Comparison of ENCODE assay signal across 25 cellular contexts in genomic region chr19:31125071-31125470, GRCh38.
A peak's percentile ranks its signal among the peaks of the same experiment; 100 is the strongest.
DNase-seq lines count a peak whose midpoint lies in the region; ATAC-seq and TF ChIP-seq lines count a peak whose summit lies in the region.
"Had no signal": no experiment of that assay in that cellular context is flagged by ENCODE, and none has a peak within 500 bp of the region (broad histone marks: within the 10 kb centered on the region; RNA-seq: fewer than 3 reads in every experiment).

No MANE protein-coding gene starts in this region.

- TF ChIP-seq EP300 in sigmoid colon (IDR thresholded peaks at IDR 0.05) = no peak

- no peak overlapping the region for H3K27ac ChIP-seq in IMR-90 (ENCODE audit: insufficient read depth, low read length)
- H3K27ac ChIP-seq in mesenchymal stem cell (ENCODE audit: low read length, poor library complexity, severe bottlenecking) = peak overlapping the region; percentile 15
- H3K27ac ChIP-seq in sigmoid colon = no peak overlapping the region
- no peak overlapping the region for H3K27ac ChIP-seq in naive thymus-derived CD4-positive, alpha-beta T cell (ENCODE audit: low read depth, low read length)
- H3K27ac ChIP-seq: BLaER1 had no signal

- BruUV-seq in IMR-90 (replicated peaks; lab: Mats Ljungman, UMichigan) = no TSS peak

- peak overlapping the region; percentile 32 for H2AK5ac ChIP-seq in IMR-90 (ENCODE audit: low read depth, low read length)
- H2AK5ac ChIP-seq in mesenchymal stem cell (ENCODE audit: low read length, severe bottlenecking) = peak overlapping the region; percentile 94

- H2BK15ac ChIP-seq in IMR-90 (ENCODE audit: low read depth, low read length) (no peak overlapping the region), mesenchymal stem cell (ENCODE audit: low read depth, poor library complexity, severe bottlenecking) (no peak overlapping the region)

- H3K23ac ChIP-seq in IMR-90 (ENCODE audit: low read depth, low read length) (no peak overlapping the region), mesenchymal stem cell (ENCODE audit: low read length in 2 of 2) (no peak overlapping the region)

- H4K8ac ChIP-seq in IMR-90 (ENCODE audit: low read depth in 2 of 2, low read length in 2 of 2) = no peak overlapping the region
- H4K8ac ChIP-seq in mesenchymal stem cell (ENCODE audit: low read length) = no peak overlapping the region

- H3K4ac ChIP-seq in IMR-90 (ENCODE audit: low read depth, low read length) (no peak overlapping the region), mesenchymal stem cell (ENCODE audit: low read depth in 1 of 2, low read length in 2 of 2) (no peak overlapping the region)

- CTCF ChIA-PET in IMR-90 (lab: Yijun Ruan, JAX) = no interaction called here
- CTCF ChIA-PET in activated CD4-positive, alpha-beta T cell treated with anti-CD3 and anti-CD28 coated beads for 36 hours (lab: Charles Lee) = no interaction called here
- CTCF ChIA-PET in naive thymus-derived CD4-positive, alpha-beta T cell (lab: Charles Lee) = no interaction called here

- H2BK12ac ChIP-seq in mesenchymal stem cell (ENCODE audit: low read length in 2 of 2) = peak overlapping the region in 1 of 2 experiments; percentile 66

- H4K5ac ChIP-seq in IMR-90 (ENCODE audit: low read depth, low read length) = no peak overlapping the region

- no peak overlapping the region for H3K9ac ChIP-seq in IMR-90 (ENCODE audit: low read depth, low read length)
- H3K9ac ChIP-seq in mesenchymal stem cell (ENCODE audit: low read length) = no peak overlapping the region
- H3K9ac ChIP-seq: BLaER1 had no signal

- TF ChIP-seq POLR2A in IMR-90 (IDR thresholded peaks at IDR 0.05; ENCODE audit: low read depth, low read length) (no peak), sigmoid colon (IDR thresholded peaks at IDR 0.05) (no peak)

- ATAC-seq in IMR-90 (ENCODE audit: low read depth) (no peak), left cardiac atrium (no peak)
- ATAC-seq in activated CD4-positive, alpha-beta T cell treated with anti-CD3 and anti-CD28 coated beads for 36 hours = no peak
- no peak for ATAC-seq in naive thymus-derived CD4-positive, alpha-beta T cell
- ATAC-seq: GM12878 had no signal

- DNase-seq in HFFc6 = no peak
- DNase-seq in IMR-90 = no peak
- DNase-seq in mesenchymal stem cell = no peak
- DNase-seq in sigmoid colon = peak; percentile 27
- DNase-seq in left cardiac atrium = no peak
- no peak for DNase-seq in activated CD4-positive, alpha-beta T cell treated with anti-CD3 and anti-CD28 coated beads for 36 hours
- no peak for DNase-seq in HAP-1 (ENCODE audit: low spot score in 2 of 2)
- no peak for DNase-seq in naive thymus-derived CD4-positive, alpha-beta T cell
- DNase-seq: 8988T; ACHN; BE2C; C1 segment of cervical spinal cord; CD4-positive, alpha-beta memory T cell; CD4-positive, CD25-positive, alpha-beta regulatory T cell; CD8-positive, alpha-beta memory T cell; COR-L47; DMS 273 treated with DMSO at 0.1 percent for 48 hours; DMS153; DMS53; DND-41; EL; GDM1 had no signal

- peaks cover 3% of the 10 kb centered on the region for H4K20me1 ChIP-seq in IMR-90 (ENCODE audit: insufficient read depth, low read length)
- H4K20me1 ChIP-seq: BLaER1 had no signal

- POLR2A ChIA-PET in IMR-90 (lab: Charles Lee; ENCODE audit: unreplicated experiment) = no interaction called here
- POLR2A ChIA-PET in activated CD4-positive, alpha-beta T cell treated with anti-CD3 and anti-CD28 coated beads for 36 hours (lab: Charles Lee) = no interaction called here
- POLR2A ChIA-PET in naive thymus-derived CD4-positive, alpha-beta T cell (lab: Charles Lee) = no interaction called here

- H3K56ac ChIP-seq in IMR-90 (ENCODE audit: extremely low read depth, insufficient read depth, low read length) = no peak overlapping the region

- H3K79me1 ChIP-seq in IMR-90 (ENCODE audit: low read depth in 1 of 2, low read length in 2 of 2) (no peaks in the 10 kb centered on the region; a peak in 1 of 4 replicates), mesenchymal stem cell (replicated peaks; ENCODE audit: low read length, poor library complexity, severe bottlenecking) (peaks cover 8% of the 10 kb centered on the region)

- no peak overlapping the region for H3K4me3 Mint-ChIP-seq in HFFc6
- H3K4me3 Mint-ChIP-seq in activated CD4-positive, alpha-beta T cell treated with anti-CD3 and anti-CD28 coated beads for 36 hours = no peak overlapping the region
- H3K4me3 Mint-ChIP-seq in naive thymus-derived CD4-positive, alpha-beta T cell = no peak overlapping the region
- H3K4me3 Mint-ChIP-seq: CD14-positive monocyte; CD4-positive, CD25-positive, alpha-beta regulatory T cell; CD8-positive, alpha-beta memory T cell had no signal

- H3K36me3 Mint-ChIP-seq in HFFc6 (ENCODE audit: low read depth) = peaks cover 7% of the 10 kb centered on the region; the same call in 1 of the 2 replicates
- H3K36me3 Mint-ChIP-seq in activated CD4-positive, alpha-beta T cell treated with anti-CD3 and anti-CD28 coated beads for 36 hours (ENCODE audit: low read depth) = no peaks in the 10 kb centered on the region
- H3K36me3 Mint-ChIP-seq in naive thymus-derived CD4-positive, alpha-beta T cell = no peaks in the 10 kb centered on the region
- H3K36me3 Mint-ChIP-seq: CD14-positive monocyte; CD4-positive, alpha-beta memory T cell had no signal

- H4K91ac ChIP-seq in IMR-90 (ENCODE audit: insufficient read depth, low read depth, low read length) = no peak overlapping the region
- H4K91ac ChIP-seq in mesenchymal stem cell (ENCODE audit: low read length) = no peak overlapping the region

- no peak overlapping the region for H2AK9ac ChIP-seq in IMR-90 (replicated peaks; ENCODE audit: low read depth, low read length, poor library complexity)

- dilution Hi-C loops in IMR-90 (cut with HindIII; ENCODE audit: low sequenced_read_pairs, unreplicated experiment) = no loop called here

- no peaks in the 10 kb centered on the region for H3K9me3 ChIP-seq in IMR-90 (ENCODE audit: control insufficient read depth, insufficient read depth, low read length)
- peaks cover 3% of the 10 kb centered on the region for H3K9me3 ChIP-seq in mesenchymal stem cell (ENCODE audit: control insufficient read depth, low read length)
- H3K9me3 ChIP-seq in sigmoid colon = no peaks in the 10 kb centered on the region
- H3K9me3 ChIP-seq in HAP-1 = no peaks in the 10 kb centered on the region
- H3K9me3 ChIP-seq in naive thymus-derived CD4-positive, alpha-beta T cell (ENCODE audit: control insufficient read depth in 2 of 3, low read length in 3 of 3) = no peaks in the 10 kb centered on the region
- H3K9me3 ChIP-seq: BE2C had no signal

- TF ChIP-seq RAD21 in IMR-90 (IDR thresholded peaks at IDR 0.05; ENCODE audit: low read length) = no peak

- H2BK5ac ChIP-seq in IMR-90 (ENCODE audit: low read depth, low read length, poor library complexity, severe bottlenecking) = no peak overlapping the region
- H2BK5ac ChIP-seq in mesenchymal stem cell (ENCODE audit: low read depth, low read length, poor library complexity, severe bottlenecking) = peak overlapping the region; percentile 15

- H3K27ac Mint-ChIP-seq in HFFc6 = peak overlapping the region; percentile 99; the same call in 1 of the 2 replicates
- H3K27ac Mint-ChIP-seq in activated CD4-positive, alpha-beta T cell treated with anti-CD3 and anti-CD28 coated beads for 36 hours = no peak overlapping the region
- no peak overlapping the region for H3K27ac Mint-ChIP-seq in naive thymus-derived CD4-positive, alpha-beta T cell
- H3K27ac Mint-ChIP-seq: CD14-positive monocyte; CD4-positive, alpha-beta memory T cell; CD4-positive, CD25-positive, alpha-beta regulatory T cell had no signal

- no peaks in the 10 kb centered on the region; the same call in none of the 2 replicates for H3K27me3 Mint-ChIP-seq in HFFc6 (ENCODE audit: insufficient read depth)
- no peaks in the 10 kb centered on the region for H3K27me3 Mint-ChIP-seq in activated CD4-positive, alpha-beta T cell treated with anti-CD3 and anti-CD28 coated beads for 36 hours
- H3K27me3 Mint-ChIP-seq in naive thymus-derived CD4-positive, alpha-beta T cell = peaks cover 0 to 12% (median 6%) of the 10 kb centered on the region in 5 donors

- no peak overlapping the region for H3K4me3 ChIP-seq in IMR-90 (ENCODE audit: insufficient read depth, low read depth, low read length)
- no peak overlapping the region for H3K4me3 ChIP-seq in mesenchymal stem cell (ENCODE audit: insufficient read depth in 1 of 2, low read depth in 1 of 2, low read length in 2 of 2)
- H3K4me3 ChIP-seq in sigmoid colon = no peak overlapping the region
- H3K4me3 ChIP-seq in HAP-1 = no peak overlapping the region
- no peak overlapping the region for H3K4me3 ChIP-seq in naive thymus-derived CD4-positive, alpha-beta T cell (ENCODE audit: low read length)
- H3K4me3 ChIP-seq: BLaER1, GM12878 had no signal

- H2BK20ac ChIP-seq in IMR-90 (ENCODE audit: low read depth, low read length) = no peak overlapping the region

- H3K36me3 ChIP-seq in IMR-90 (ENCODE audit: control insufficient read depth, insufficient read depth, low read length) (no peaks in the 10 kb centered on the region), mesenchymal stem cell (ENCODE audit: control insufficient read depth in 1 of 2, insufficient read depth in 2 of 2, low read depth in 1 of 2, low read length in 2 of 2) (peaks cover 0 to 46% of the 10 kb centered on the region in 2 experiments), sigmoid colon (no peaks in the 10 kb centered on the region), HAP-1 (replicated peaks) (no peaks in the 10 kb centered on the region)
- H3K36me3 ChIP-seq in naive thymus-derived CD4-positive, alpha-beta T cell (ENCODE audit: control insufficient read depth in 2 of 3, insufficient read depth in 3 of 3, low read length in 3 of 3) = no peaks in the 10 kb centered on the region
- H3K36me3 ChIP-seq: BE2C had no signal

- H3K4me1 ChIP-seq in IMR-90 (ENCODE audit: control insufficient read depth, insufficient read depth, low read length) = peaks cover 12% of the 10 kb centered on the region
- H3K4me1 ChIP-seq in mesenchymal stem cell (ENCODE audit: control insufficient read depth, insufficient read depth, low read depth, low read length) = peaks cover 22% of the 10 kb centered on the region
- H3K4me1 ChIP-seq in sigmoid colon = peaks cover 0 to 19% (median 16%) of the 10 kb centered on the region in 4 donors
- no peaks in the 10 kb centered on the region for H3K4me1 ChIP-seq in HAP-1
- H3K4me1 ChIP-seq in naive thymus-derived CD4-positive, alpha-beta T cell (ENCODE audit: control insufficient read depth in 2 of 2, insufficient read depth in 2 of 2, low read length in 2 of 2) = no peaks in the 10 kb centered on the region
- H3K4me1 ChIP-seq: BE2C had no signal

- TF ChIP-seq CTCF in HFFc6 (IDR thresholded peaks at IDR 0.05) (no peak), IMR-90 (conservative IDR thresholded peaks at IDR 0.05; ENCODE audit: low read depth, low read length) (no peak), sigmoid colon (IDR thresholded peaks at IDR 0.05) (no peak)

- no CpG with 5 or more reads among the region's 5 CpGs for WGBS in IMR-90 (ENCODE audit: extremely low coverage in 2 of 2, insufficient read length in 1 of 2), 2 experiments
- WGBS in mesenchymal stem cell = 100% methylated on average over 5 of the region's 5 CpGs
- WGBS in sigmoid colon, 2 donors = 93 to 94% methylated on average over 5 of the region's 5 CpGs

- H2BK120ac ChIP-seq in IMR-90 (ENCODE audit: low read depth, low read length) = no peak overlapping the region
- no peak overlapping the region for H2BK120ac ChIP-seq in mesenchymal stem cell (ENCODE audit: low read depth, low read length)

- H3K4me1 Mint-ChIP-seq in HFFc6 (ENCODE audit: low read depth) = peaks cover 42% of the 10 kb centered on the region
- no peaks in the 10 kb centered on the region for H3K4me1 Mint-ChIP-seq in activated CD4-positive, alpha-beta T cell treated with anti-CD3 and anti-CD28 coated beads for 36 hours
- peaks cover 0 to 1% (median 0%) of the 10 kb centered on the region in 7 donors for H3K4me1 Mint-ChIP-seq in naive thymus-derived CD4-positive, alpha-beta T cell
- H3K4me1 Mint-ChIP-seq: CD14-positive monocyte; CD4-positive, CD25-positive, alpha-beta regulatory T cell; CD8-positive, alpha-beta memory T cell had no signal

- H3K4me2 ChIP-seq in IMR-90 (ENCODE audit: low read depth, low read length) = no peak overlapping the region
- no peak overlapping the region for H3K4me2 ChIP-seq in mesenchymal stem cell (ENCODE audit: low read length, poor library complexity, severe bottlenecking)

- peak overlapping the region; percentile 8; the same call in 1 of the 2 replicates for H3K18ac ChIP-seq in IMR-90 (ENCODE audit: low read depth, low read length)
- H3K18ac ChIP-seq in mesenchymal stem cell (ENCODE audit: low read depth in 1 of 2, low read length in 2 of 2) = no peak overlapping the region

- H3K9me1 ChIP-seq in IMR-90 (ENCODE audit: insufficient read depth, low read length) = peaks cover 9% of the 10 kb centered on the region

- H2AFZ ChIP-seq in IMR-90 (replicated peaks; ENCODE audit: low read length, poor library complexity) (no peak overlapping the region), mesenchymal stem cell (ENCODE audit: low read depth, low read length) (no peak overlapping the region)

- H3K27me3 ChIP-seq in IMR-90 (ENCODE audit: control insufficient read depth, insufficient read depth, low read length) = no peaks in the 10 kb centered on the region
- no peaks in the 10 kb centered on the region for H3K27me3 ChIP-seq in mesenchymal stem cell (ENCODE audit: control insufficient read depth in 1 of 2, insufficient read depth in 1 of 2, low read length in 2 of 2)
- H3K27me3 ChIP-seq in sigmoid colon = no peaks in the 10 kb centered on the region
- H3K27me3 ChIP-seq in HAP-1 (ENCODE audit: low read depth) = no peaks in the 10 kb centered on the region
- H3K27me3 ChIP-seq in naive thymus-derived CD4-positive, alpha-beta T cell (ENCODE audit: control insufficient read depth in 2 of 2, insufficient read depth in 2 of 2, low read length in 2 of 2) = no peaks in the 10 kb centered on the region
- H3K27me3 ChIP-seq: BE2C, BLaER1 had no signal

- H3K9me3 Mint-ChIP-seq in HFFc6 = no peaks in the 10 kb centered on the region
- no peaks in the 10 kb centered on the region for H3K9me3 Mint-ChIP-seq in activated CD4-positive, alpha-beta T cell treated with anti-CD3 and anti-CD28 coated beads for 36 hours (ENCODE audit: low read depth)
- peaks cover 0 to 4% (median 0%) of the 10 kb centered on the region in 11 donors for H3K9me3 Mint-ChIP-seq in naive thymus-derived CD4-positive, alpha-beta T cell
- H3K9me3 Mint-ChIP-seq: CD4-positive, alpha-beta memory T cell; CD8-positive, alpha-beta memory T cell had no signal

- in situ Hi-C loops in IMR-90 (cut with MboI; ENCODE audit: low sequenced_read_pairs) (loop anchor here (5.0 kb wide), 1 partner anchor 87 kb away; no protein-coding TSS in a partner anchor), HAP-1 (cut with MboI; ENCODE audit: low sequenced_read_pairs) (no loop called here)

- intact Hi-C loops in IMR-90 (cut with micrococcal nuclease) = loop anchor here (5.0 kb wide), 1 partner anchor 137 kb away; no protein-coding TSS in a partner anchor
- intact Hi-C loops in sigmoid colon (cut with DNase I) = no loop called here
- intact Hi-C loops in left cardiac atrium (cut with DNase I) = no loop called here
- intact Hi-C loops in activated CD4-positive, alpha-beta T cell treated with anti-CD3 and anti-CD28 coated beads for 36 hours (cut with DNase I, micrococcal nuclease) = no loop called here
- intact Hi-C loops in naive thymus-derived CD4-positive, alpha-beta T cell (cut with micrococcal nuclease) = no loop called here

- no peak overlapping the region for H3K14ac ChIP-seq in IMR-90 (replicated peaks; ENCODE audit: low read depth, low read length)
- no peak overlapping the region for H3K14ac ChIP-seq in mesenchymal stem cell (ENCODE audit: low read length in 2 of 2)
